8 cellular contexts compared by ENCODE assay signal in the genomic region with DNA sequence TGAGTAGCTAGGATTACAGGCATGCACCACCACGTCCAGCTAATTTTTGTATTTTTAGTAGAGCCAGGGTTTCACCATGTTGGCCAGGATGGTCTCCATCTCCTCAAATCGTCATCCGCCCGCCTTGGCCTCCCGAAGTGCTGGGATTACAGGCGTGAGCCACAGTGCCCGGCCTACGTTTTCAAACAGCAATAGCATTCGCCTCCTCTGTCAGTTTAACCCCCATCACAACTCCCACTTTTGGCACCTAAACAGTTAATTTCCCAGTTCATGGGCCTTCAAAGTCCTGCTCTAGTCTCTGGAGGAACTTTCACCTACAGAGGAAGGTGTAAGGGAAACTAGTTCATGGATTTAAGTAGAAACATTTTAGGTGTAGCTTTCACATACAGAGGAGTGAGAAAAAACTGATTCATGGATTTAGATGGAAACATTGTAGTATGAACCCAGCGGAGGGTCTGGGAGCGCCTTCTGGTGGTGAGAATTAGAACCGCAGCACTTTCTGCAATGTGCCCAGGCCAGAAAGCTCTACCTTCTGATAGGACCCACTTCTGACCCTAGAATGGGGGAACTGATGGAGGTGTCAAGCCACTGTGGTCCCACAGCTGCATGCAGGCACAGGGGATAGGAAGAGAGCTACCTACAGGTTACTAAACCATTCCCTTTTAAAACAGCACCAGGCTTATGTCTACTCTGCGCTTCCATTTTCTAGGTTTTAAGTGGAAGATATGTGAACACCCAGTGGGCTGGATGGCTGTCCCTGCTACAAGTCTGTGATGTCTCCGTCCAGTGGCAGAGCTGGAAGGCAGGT. TPM values are rescaled to one million over a fixed set of nuclear protein-coding genes. Genes with fewer than 3 reads are reported as not detected.
DNase-seq lines count a peak whose midpoint lies in the region; ATAC-seq and TF ChIP-seq lines count a peak whose summit lies in the region.

No MANE protein-coding gene starts in this region.

- TF ChIP-seq CTCF in gastroesophageal sphincter (IDR thresholded peaks at IDR 0.05): peak; percentile 88 to 96 (median 92)
- peak; percentile 83 to 96 (median 86) for TF ChIP-seq CTCF in upper lobe of left lung (IDR thresholded peaks at IDR 0.05)

- TF ChIP-seq EP300 in gastroesophageal sphincter (IDR thresholded peaks at IDR 0.05) (no peak), upper lobe of left lung (IDR thresholded peaks at IDR 0.05) (no peak)

- ATAC-seq in gastroesophageal sphincter (peak; percentile 58), upper lobe of left lung (ENCODE audit: low FRiP score in 2 of 2) (peak; percentile 54 to 79), GM21423 (IDR thresholded peaks at IDR 0.05; ENCODE audit: unreplicated experiment) (no peak)

- TF ChIP-seq POLR2A in gastroesophageal sphincter (IDR thresholded peaks at IDR 0.05) (no peak), upper lobe of left lung (IDR thresholded peaks at IDR 0.05) (no peak)

- peaks cover 42% of the 10 kb centered on the region for H3K79me1 ChIP-seq in trophoblast cell (ENCODE audit: low read length)

- H3K36me3 ChIP-seq in SJSA1 (no peaks in the 10 kb centered on the region), gastroesophageal sphincter (no peaks in the 10 kb centered on the region), trophoblast cell (ENCODE audit: control insufficient read depth in 1 of 2, insufficient read depth in 2 of 2, low read length in 2 of 2) (no peaks in the 10 kb centered on the region), upper lobe of left lung (no peaks in the 10 kb centered on the region)

- peaks cover 1% of the 10 kb centered on the region for H3K79me2 ChIP-seq in trophoblast cell (ENCODE audit: control insufficient read depth, insufficient read depth, low read length, poor library complexity)

- H2BK5ac ChIP-seq in trophoblast cell (ENCODE audit: low read depth, low read length, poor library complexity): peak overlapping the region; percentile 50

- H3K27me3 ChIP-seq in SJSA1 (replicated peaks) (no peaks in the 10 kb centered on the region), gastroesophageal sphincter (no peaks in the 10 kb centered on the region), trophoblast cell (ENCODE audit: insufficient read depth, low read length) (no peaks in the 10 kb centered on the region), upper lobe of left lung (no peaks in the 10 kb centered on the region)

- no peak overlapping the region for H3K4me2 ChIP-seq in trophoblast cell (ENCODE audit: low read length)

- H3K4me3 ChIP-seq in SJSA1: no peak overlapping the region
- H3K4me3 ChIP-seq in gastroesophageal sphincter: no peak overlapping the region
- no peak overlapping the region for H3K4me3 ChIP-seq in trophoblast cell (ENCODE audit: low read depth, low read length)
- H3K4me3 ChIP-seq in upper lobe of left lung: no peak overlapping the region

- peak overlapping the region; percentile 67 for H2BK120ac ChIP-seq in trophoblast cell (ENCODE audit: insufficient read depth, low read length, poor library complexity)

- H4K91ac ChIP-seq in trophoblast cell (ENCODE audit: low read depth, low read length): peak overlapping the region; percentile 86

- WGBS in gastroesophageal sphincter (ENCODE audit: low coverage in 1 of 2), 2 donors: 36 to 46% methylated on average over 11 of the region's 14 CpGs
- no CpG with 5 or more reads among the region's 14 CpGs for WGBS in trophoblast cell (ENCODE audit: extremely low coverage, insufficient coverage, insufficient read length)
- WGBS in upper lobe of left lung, 2 donors: 56 to 59% methylated on average over 14 of the region's 14 CpGs

- no peak overlapping the region for H3K9ac ChIP-seq in trophoblast cell (ENCODE audit: low read length)

- peak overlapping the region; percentile 79 for H2BK12ac ChIP-seq in trophoblast cell (ENCODE audit: low read length)

- no peak overlapping the region for H3K27ac ChIP-seq in SJSA1
- H3K27ac ChIP-seq in gastroesophageal sphincter: no peak overlapping the region
- no peak overlapping the region for H3K27ac ChIP-seq in trophoblast cell (ENCODE audit: low read depth, low read length)
- H3K27ac ChIP-seq in upper lobe of left lung: no peak overlapping the region

- H3K9me3 ChIP-seq in SJSA1 (replicated peaks) (no peaks in the 10 kb centered on the region), gastroesophageal sphincter (no peaks in the 10 kb centered on the region), trophoblast cell (ENCODE audit: insufficient read depth, low read depth, low read length) (peaks cover 2% of the 10 kb centered on the region), upper lobe of left lung (no peaks in the 10 kb centered on the region)

- no peak overlapping the region for H3K18ac ChIP-seq in trophoblast cell (ENCODE audit: low read length)

- H4K8ac ChIP-seq in trophoblast cell (ENCODE audit: low read depth, low read length): peak overlapping the region; percentile 39

- H3K14ac ChIP-seq in trophoblast cell (ENCODE audit: low read length): peak overlapping the region; percentile 33

- no peak overlapping the region for H4K12ac ChIP-seq in trophoblast cell (ENCODE audit: low read depth, low read length)

- peaks cover 23% of the 10 kb centered on the region for H3K4me1 ChIP-seq in SJSA1 (replicated peaks)
- H3K4me1 ChIP-seq in gastroesophageal sphincter: peaks cover 0 to 30% (median 0%) of the 10 kb centered on the region in 3 donors
- H3K4me1 ChIP-seq in trophoblast cell (ENCODE audit: control insufficient read depth in 1 of 2, insufficient read depth in 2 of 2, low read length in 2 of 2): peaks cover 39 to 45% of the 10 kb centered on the region in 2 experiments
- H3K4me1 ChIP-seq in upper lobe of left lung: peaks cover 0 to 21% (median 13%) of the 10 kb centered on the region in 4 donors

- H2AFZ ChIP-seq in trophoblast cell (ENCODE audit: insufficient read depth, low read length, poor library complexity): no peak overlapping the region

- no peak overlapping the region for H3K23ac ChIP-seq in trophoblast cell (ENCODE audit: low read length)

- H2AK5ac ChIP-seq in trophoblast cell (ENCODE audit: low read length): peak overlapping the region; percentile 85

- peak; percentile 25 for DNase-seq in DMS 273 treated with DMSO at 0.1 percent for 48 hours (lab: John Stamatoyannopoulos, UW)
- DNase-seq in KG1 (lab: John Stamatoyannopoulos, UW): peak; percentile 59
- peak; percentile 69 to 71 for DNase-seq in SJSA1 (ENCODE audit: low read depth in 1 of 2, low spot score in 2 of 2)
- DNase-seq in activated effector memory CD4-positive, alpha-beta T cell treated with anti-CD3 and anti-CD28 coated beads, Interleukin-2, amount 50 U/mL, for 16 hours: peak; percentile 92
- peak; percentile 67 to 92 for DNase-seq in trophoblast cell
- peak in 1 of 2 donors; percentile 64 for DNase-seq in upper lobe of left lung

- H3K4ac ChIP-seq in trophoblast cell (ENCODE audit: low read depth, low read length): no peak overlapping the region

RNA-seq across cellular contexts. Expression of a gene that starts 12.0 kb away (rescaled TPM):
- total RNA-seq in SJSA1 (2014; rRNA removed; shearing (Covaris generic)): not detected in 2 replicates
- total RNA-seq in gastroesophageal sphincter (10 to 100 TPM in 1 of 4 donors, 1 to 10 TPM in 3; 5.3 to 11.8 (median 7.6) TPM), upper lobe of left lung (1 to 10 TPM in 2 of 6 donors, under 1 TPM in 1, not detected in 3; 0.98 to 3.0 (median 1.6) TPM)
- polyA plus RNA-seq in trophoblast cell (2013): 7.3 and 9.2 TPM in 2 replicates
